17 cellular contexts compared by ENCODE assay signal in the genomic region with DNA sequence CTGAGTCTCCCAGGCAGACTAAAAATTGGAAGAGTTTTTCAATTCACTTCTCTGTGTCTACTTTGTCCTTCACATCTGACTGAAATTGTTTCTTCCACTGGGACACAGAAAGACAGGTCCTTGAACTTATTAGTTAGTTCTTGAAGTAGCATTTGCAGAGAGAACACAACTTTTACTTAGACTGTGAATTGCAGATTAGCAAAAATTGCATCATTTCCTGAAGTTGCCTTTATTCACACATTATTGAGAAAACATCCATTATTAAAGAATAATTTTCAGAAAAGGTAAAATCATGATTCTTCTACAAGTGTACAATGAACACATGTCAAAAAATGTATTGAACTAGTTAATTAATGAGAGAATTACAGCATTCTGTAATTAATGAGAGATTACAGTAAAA. TPM values are rescaled to one million over a fixed set of nuclear protein-coding genes. Genes with fewer than 3 reads are reported as not detected.
DNase-seq lines count a peak whose midpoint lies in the region; ATAC-seq, FAIRE-seq and TF ChIP-seq lines count a peak whose summit lies in the region.
"Had no signal": no experiment of that assay in that cellular context is flagged by ENCODE, and none has a peak within 500 bp of the region (broad histone marks: within the 10 kb centered on the region; RNA-seq: fewer than 3 reads in every experiment).

No MANE protein-coding gene starts in this region.

- H3K4me2 ChIP-seq in OCI-LY7 (ENCODE audit: low read length) (no peak overlapping the region), endothelial cell of umbilical vein (ENCODE audit: insufficient read depth, low read length) (no peak overlapping the region)

- H2AFZ ChIP-seq in OCI-LY7 (ENCODE audit: low read length), result peak overlapping the region; percentile 100
- H2AFZ ChIP-seq in endothelial cell of umbilical vein (ENCODE audit: low read depth, low read length), result peak overlapping the region; percentile 47

- DNase-seq in activated CD8-positive, alpha-beta memory T cell treated with anti-CD3 and anti-CD28 coated beads, Interleukin-2, amount 10 ng/mL, durations not matched to agents 7 days and 5 days, result no peak
- DNase-seq in activated CD8-positive, alpha-beta memory T cell treated with anti-CD3 and anti-CD28 coated beads, Interleukin-2, amount 50 U/mL, for 4 hours, result no peak
- DNase-seq in OCI-LY7 (ENCODE audit: low spot score), result no peak
- DNase-seq in endothelial cell of umbilical vein (ENCODE audit: low read depth, low spot score), result no peak
- DNase-seq in progenitor cell of endocrine pancreas (ENCODE audit: low spot score, unreplicated experiment), result no peak
- no peak for DNase-seq in occipital lobe (lab: John Stamatoyannopoulos, UW)
- no peak for DNase-seq in suprapubic skin (ENCODE audit: low spot score in 2 of 2)
- DNase-seq: NCI-H2171 treated with DMSO at 0.1 percent for 48 hours; SIG-M5; stimulated activated naive B cell treated with anti-CD40 and anti-IgM and Interleukin-4, amounts not matched to agents 10 μg/mL and 1 μg/mL and 100 μg/mL, for 72 hours; uterus; WERI-Rb-1 had no signal

- H4K20me1 ChIP-seq in OCI-LY7 (ENCODE audit: insufficient read depth, low read length) (no peaks in the 10 kb centered on the region), endothelial cell of umbilical vein (replicated peaks; ENCODE audit: control insufficient read depth, extremely low read depth, insufficient read depth, low read length) (no peaks in the 10 kb centered on the region)

- peaks cover 11% of the 10 kb centered on the region for H3K36me3 Mint-ChIP-seq in activated CD8-positive, alpha-beta memory T cell treated with anti-CD3 and anti-CD28 coated beads, Interleukin-2, amount 10 ng/mL, durations not matched to agents 7 days and 5 days
- peaks cover 5% of the 10 kb centered on the region for H3K36me3 Mint-ChIP-seq in progenitor cell of endocrine pancreas (ENCODE audit: insufficient read depth)

- H3K27ac ChIP-seq in OCI-LY7 (ENCODE audit: low read depth, low read length, poor library complexity, severe bottlenecking), result no peak overlapping the region
- H3K27ac ChIP-seq in endothelial cell of umbilical vein (ENCODE audit: insufficient read depth, low read depth, low read length), result no peak overlapping the region
- no peak overlapping the region for H3K27ac ChIP-seq in suprapubic skin
- H3K27ac ChIP-seq: hepatocyte, uterus, WERI-Rb-1 had no signal

- no peaks in the 10 kb centered on the region for H3K9me3 ChIP-seq in OCI-LY7 (ENCODE audit: low read length)
- H3K9me3 ChIP-seq in endothelial cell of umbilical vein (replicated peaks; ENCODE audit: control insufficient read depth, insufficient read depth, low read length), result no peaks in the 10 kb centered on the region
- H3K9me3 ChIP-seq in suprapubic skin, result no peaks in the 10 kb centered on the region
- H3K9me3 ChIP-seq: uterus had no signal

- peaks cover 26% of the 10 kb centered on the region for H3K4me1 Mint-ChIP-seq in activated CD8-positive, alpha-beta memory T cell treated with anti-CD3 and anti-CD28 coated beads, Interleukin-2, amount 10 ng/mL, durations not matched to agents 7 days and 5 days
- peaks cover 6% of the 10 kb centered on the region for H3K4me1 Mint-ChIP-seq in progenitor cell of endocrine pancreas (ENCODE audit: low read depth)

- no peak overlapping the region for H3K9ac ChIP-seq in endothelial cell of umbilical vein (replicated peaks; ENCODE audit: extremely low read depth, insufficient read depth, low read length)

- H3K4me3 ChIP-seq in OCI-LY7 (ENCODE audit: low read depth, low read length, poor library complexity, severe bottlenecking), result no peak overlapping the region
- H3K4me3 ChIP-seq in endothelial cell of umbilical vein (replicated peaks in 1 of 3; ENCODE audit: insufficient read depth in 1 of 3, low read depth in 1 of 3, low read length in 3 of 3), result no peak overlapping the region
- H3K4me3 ChIP-seq in suprapubic skin, result no peak overlapping the region
- H3K4me3 ChIP-seq: hepatocyte had no signal

- BruUV-seq in OCI-LY7 (replicated peaks; lab: Mats Ljungman, UMichigan) (no TSS peak), endothelial cell of umbilical vein (replicated peaks; lab: Mats Ljungman, UMichigan) (no TSS peak)

- no peaks in the 10 kb centered on the region for H3K27me3 Mint-ChIP-seq in activated CD8-positive, alpha-beta memory T cell treated with anti-CD3 and anti-CD28 coated beads, Interleukin-2, amount 10 ng/mL, durations not matched to agents 7 days and 5 days
- peaks cover 4% of the 10 kb centered on the region for H3K27me3 Mint-ChIP-seq in progenitor cell of endocrine pancreas

- H3K27me3 ChIP-seq in endothelial cell of umbilical vein (ENCODE audit: control insufficient read depth in 2 of 2, insufficient read depth in 2 of 2, low read length in 2 of 2) (peaks cover 0 to 4% of the 10 kb centered on the region in 2 experiments), suprapubic skin (no peaks in the 10 kb centered on the region)
- H3K27me3 ChIP-seq: uterus had no signal

- H3K4me3 Mint-ChIP-seq in activated CD8-positive, alpha-beta memory T cell treated with anti-CD3 and anti-CD28 coated beads, Interleukin-2, amount 10 ng/mL, durations not matched to agents 7 days and 5 days, result peak overlapping the region; percentile 96
- peak overlapping the region; percentile 62 for H3K4me3 Mint-ChIP-seq in progenitor cell of endocrine pancreas (ENCODE audit: low read depth)

- H3K9me1 ChIP-seq in endothelial cell of umbilical vein (replicated peaks; ENCODE audit: control insufficient read depth, extremely low read depth, insufficient read depth, low read length), result no peaks in the 10 kb centered on the region

- H3K4me1 ChIP-seq in OCI-LY7 (ENCODE audit: insufficient read depth, low read length, poor library complexity, severe bottlenecking) (peaks cover 22% of the 10 kb centered on the region), endothelial cell of umbilical vein (ENCODE audit: control insufficient read depth, extremely low read depth, insufficient read depth, low read length) (peaks cover 15% of the 10 kb centered on the region), suprapubic skin (peaks cover 15% of the 10 kb centered on the region)

- H3K79me2 ChIP-seq in OCI-LY7 (ENCODE audit: insufficient read depth, low read depth, low read length) (peaks cover 15% of the 10 kb centered on the region; the same call in 1 of the 2 replicates), endothelial cell of umbilical vein (ENCODE audit: control insufficient read depth, insufficient read depth, low read length) (peaks cover 22% of the 10 kb centered on the region)

- POLR2A ChIA-PET in OCI-LY7 (lab: Charles Lee) (interaction anchor here (1.1 kb wide), 1 partner anchor 60 kb away, joined by 4 read pairs; no protein-coding TSS in a partner anchor), endothelial cell of umbilical vein (lab: Charles Lee) (no interaction called here)

- intact Hi-C loops in OCI-LY7 (cut with micrococcal nuclease; ENCODE audit: unreplicated experiment), result loop anchor here (5.0 to 10.0 kb wide), 2 partner anchors 221 to 654 kb away; partner anchors contain the start of genes PFN2 and TSC22D2
- intact Hi-C loops in endothelial cell of umbilical vein (cut with micrococcal nuclease), result loop anchor here (2.0 kb wide), 2 partner anchors 95 to 105 kb away; partner anchors contain the start of gene WWTR1

- TF ChIP-seq EP300 in suprapubic skin (IDR thresholded peaks at IDR 0.05), result no peak

- no peak for FAIRE-seq in endothelial cell of umbilical vein (lab: Jason Lieb, UNC)

- H3K27ac Mint-ChIP-seq in activated CD8-positive, alpha-beta memory T cell treated with anti-CD3 and anti-CD28 coated beads, Interleukin-2, amount 10 ng/mL, durations not matched to agents 7 days and 5 days, result no peak overlapping the region
- no peak overlapping the region for H3K27ac Mint-ChIP-seq in progenitor cell of endocrine pancreas
- H3K27ac Mint-ChIP-seq: stimulated activated naive B cell treated with anti-CD40 and anti-IgM and Interleukin-4, amounts not matched to agents 10 μg/mL and 1 μg/mL and 100 μg/mL, for 72 hours had no signal

- no peak for ATAC-seq in activated CD8-positive, alpha-beta memory T cell treated with anti-CD3 and anti-CD28 coated beads, Interleukin-2, amount 10 ng/mL, durations not matched to agents 7 days and 5 days
- no peak for ATAC-seq in HG02885 (IDR thresholded peaks at IDR 0.05; ENCODE audit: poor library complexity, unreplicated experiment)
- ATAC-seq: stimulated activated naive B cell treated with anti-CD40 and anti-IgM and Interleukin-4, amounts not matched to agents 10 μg/mL and 1 μg/mL and 100 μg/mL, for 72 hours had no signal

- no peak for TF ChIP-seq POLR2A in endothelial cell of umbilical vein (IDR thresholded peaks at IDR 0.05; ENCODE audit: low read depth, low read length)
- no peak for TF ChIP-seq POLR2A in suprapubic skin (IDR thresholded peaks at IDR 0.05)

- TF ChIP-seq CTCF in OCI-LY7 (conservative IDR thresholded peaks at IDR 0.05; ENCODE audit: low read length) (no peak), endothelial cell of umbilical vein (IDR thresholded peaks at IDR 0.05; ENCODE audit: extremely low read depth in 1 of 2, insufficient read depth in 1 of 2, low read depth in 1 of 2, low read length in 2 of 2) (no peak), progenitor cell of endocrine pancreas (IDR thresholded peaks at IDR 0.05; ENCODE audit: unreplicated experiment) (no peak), suprapubic skin (IDR thresholded peaks at IDR 0.05) (no peak)

- no peaks in the 10 kb centered on the region for H3K9me2 ChIP-seq in OCI-LY7 (ENCODE audit: insufficient read depth, low read length)

- dilution Hi-C loops in endothelial cell of umbilical vein (cut with MboI; ENCODE audit: extremely low pct_ligation_motif_present, low sequenced_read_pairs), result no loop called here

- CTCF ChIA-PET in activated CD8-positive, alpha-beta memory T cell treated with anti-CD3 and anti-CD28 coated beads, Interleukin-2, amount 10 ng/mL, durations not matched to agents 7 days and 5 days (lab: Charles Lee), result interaction anchor here (3.4 kb wide), 1 partner anchor 55 kb away, joined by 18 read pairs; no protein-coding TSS in a partner anchor
- CTCF ChIA-PET in OCI-LY7 (lab: Charles Lee; ENCODE audit: unreplicated experiment) (no interaction called here), endothelial cell of umbilical vein (lab: Charles Lee) (interaction anchor here (3.1 kb wide), 1 partner anchor 12 kb away, joined by 28 read pairs; no protein-coding TSS in a partner anchor)

- no peaks in the 10 kb centered on the region for H3K9me3 Mint-ChIP-seq in activated CD8-positive, alpha-beta memory T cell treated with anti-CD3 and anti-CD28 coated beads, Interleukin-2, amount 10 ng/mL, durations not matched to agents 7 days and 5 days (ENCODE audit: low read depth)
- no peaks in the 10 kb centered on the region for H3K9me3 Mint-ChIP-seq in progenitor cell of endocrine pancreas (ENCODE audit: low read depth)
- H3K9me3 Mint-ChIP-seq: stimulated activated naive B cell treated with anti-CD40 and anti-IgM and Interleukin-4, amounts not matched to agents 10 μg/mL and 1 μg/mL and 100 μg/mL, for 72 hours had no signal

- H3K36me3 ChIP-seq in OCI-LY7 (ENCODE audit: insufficient read depth, low read length) (peaks cover 23% of the 10 kb centered on the region), endothelial cell of umbilical vein (ENCODE audit: control insufficient read depth in 2 of 2, extremely low read depth in 1 of 2, insufficient read depth in 2 of 2, low read length in 2 of 2) (peaks cover under 1 to 4% of the 10 kb centered on the region in 2 experiments), suprapubic skin (peaks cover 9% of the 10 kb centered on the region)
- H3K36me3 ChIP-seq: uterus had no signal

RNA-seq across cellular contexts. Expression of gene COMMD2, which starts 1.4 kb away (rescaled TPM):
- total RNA-seq in activated CD8-positive, alpha-beta memory T cell treated with anti-CD3 and anti-CD28 coated beads, Interleukin-2, amount 10 ng/mL, durations not matched to agents 7 days and 5 days, result 10 to 100 TPM; 35.5 to 38.9 TPM
- total RNA-seq in OCI-LY7 (2014; rRNA removed; shearing (Covaris generic)), result 24.9 and 27.2 TPM in 2 replicates
- total RNA-seq in OCI-LY7 (2022) (47.1 and 48.9 TPM in 2 replicates), endothelial cell of umbilical vein (42.9 and 51.0 TPM in 2 replicates), progenitor cell of endocrine pancreas (55.3 and 60.8 TPM in 2 replicates), occipital lobe (126 TPM), suprapubic skin (10 to 100 TPM; 21.0 to 29.5 (median 25.5) TPM)
- 10.7 and 18.3 TPM in 2 replicates for polyA plus RNA-seq in endothelial cell of umbilical vein
- 36.3 and 38.6 TPM in 2 replicates for polyA plus RNA-seq in endothelial cell of umbilical vein (2011; cell fraction: cytosol; rRNA removed)
- 16.7 and 21.6 TPM in 2 replicates for polyA plus RNA-seq in endothelial cell of umbilical vein (2011; cell fraction: nucleus; rRNA removed)
- polyA plus RNA-seq in endothelial cell of umbilical vein (2012), result 20.0 and 26.4 TPM in 2 replicates
- polyA minus RNA-seq in endothelial cell of umbilical vein, result 11.8 and 13.6 TPM in 2 replicates
- 15.7 TPM for polyA minus RNA-seq in endothelial cell of umbilical vein (2011; cell fraction: cytosol; rRNA and poly(A)+ RNA removed)
- 11.2 and 19.7 TPM in 2 replicates for polyA minus RNA-seq in endothelial cell of umbilical vein (2011; cell fraction: nucleus; rRNA and poly(A)+ RNA removed)

RNA-seq across cellular contexts. Expression of gene ANKUB1, which starts 38.6 kb away (rescaled TPM):
- total RNA-seq in activated CD8-positive, alpha-beta memory T cell treated with anti-CD3 and anti-CD28 coated beads, Interleukin-2, amount 10 ng/mL, durations not matched to agents 7 days and 5 days, result not detected
- not detected in 2 replicates for total RNA-seq in OCI-LY7 (2014; rRNA removed; shearing (Covaris generic))
- total RNA-seq in OCI-LY7 (2022), result not detected in 2 replicates
- total RNA-seq in endothelial cell of umbilical vein, result not detected in 2 replicates
- not detected in 2 replicates for polyA plus RNA-seq in endothelial cell of umbilical vein
- polyA plus RNA-seq in endothelial cell of umbilical vein (2011; cell fraction: cytosol; rRNA removed), result not detected in 2 replicates
- 0.33 and 0.56 TPM in 2 replicates for polyA plus RNA-seq in endothelial cell of umbilical vein (2011; cell fraction: nucleus; rRNA removed)
- polyA plus RNA-seq in endothelial cell of umbilical vein (2012), result not detected in 2 replicates
- polyA minus RNA-seq in endothelial cell of umbilical vein, result not detected in 2 replicates
- not detected for polyA minus RNA-seq in endothelial cell of umbilical vein (2011; cell fraction: cytosol; rRNA and poly(A)+ RNA removed)
- polyA minus RNA-seq in endothelial cell of umbilical vein (2011; cell fraction: nucleus; rRNA and poly(A)+ RNA removed), result not detected in 2 replicates
- not detected in 2 replicates for total RNA-seq in progenitor cell of endocrine pancreas
- total RNA-seq in occipital lobe, result 0.78 TPM
- total RNA-seq in suprapubic skin, result not detected
- total RNA-seq: dermis microvascular lymphatic vessel endothelial cell, H4, hepatocyte had no signal
- polyA plus RNA-seq: AG04450, hepatocyte had no signal

RNA-seq across cellular contexts. Expression of gene RNF13, which starts 59.3 kb away (rescaled TPM):
- 10 to 100 TPM; 29.6 to 39.7 TPM for total RNA-seq in activated CD8-positive, alpha-beta memory T cell treated with anti-CD3 and anti-CD28 coated beads, Interleukin-2, amount 10 ng/mL, durations not matched to agents 7 days and 5 days
- 16.1 and 26.2 TPM in 2 replicates for total RNA-seq in OCI-LY7 (2014; rRNA removed; shearing (Covaris generic))
- total RNA-seq in OCI-LY7 (2022), result 37.3 and 48.5 TPM in 2 replicates
- 27.1 and 29.5 TPM in 2 replicates for total RNA-seq in endothelial cell of umbilical vein
- 14.8 and 16.4 TPM in 2 replicates for polyA plus RNA-seq in endothelial cell of umbilical vein
- 20.3 and 22.2 TPM in 2 replicates for polyA plus RNA-seq in endothelial cell of umbilical vein (2011; cell fraction: cytosol; rRNA removed)
- 23.1 and 24.2 TPM in 2 replicates for polyA plus RNA-seq in endothelial cell of umbilical vein (2011; cell fraction: nucleus; rRNA removed)
- 18.0 and 28.6 TPM in 2 replicates for polyA plus RNA-seq in endothelial cell of umbilical vein (2012)
- polyA minus RNA-seq in endothelial cell of umbilical vein, result 39.7 and 49.4 TPM in 2 replicates
- 97.7 TPM for polyA minus RNA-seq in endothelial cell of umbilical vein (2011; cell fraction: cytosol; rRNA and poly(A)+ RNA removed)
- 40.5 and 42.7 TPM in 2 replicates for polyA minus RNA-seq in endothelial cell of umbilical vein (2011; cell fraction: nucleus; rRNA and poly(A)+ RNA removed)
- total RNA-seq in progenitor cell of endocrine pancreas, result 29.8 and 31.1 TPM in 2 replicates
- 108 TPM for total RNA-seq in occipital lobe
- 10 to 100 TPM; 52.1 to 78.9 (median 73.7) TPM for total RNA-seq in suprapubic skin
